11 cellular contexts compared by ENCODE assay signal in the genomic region with DNA sequence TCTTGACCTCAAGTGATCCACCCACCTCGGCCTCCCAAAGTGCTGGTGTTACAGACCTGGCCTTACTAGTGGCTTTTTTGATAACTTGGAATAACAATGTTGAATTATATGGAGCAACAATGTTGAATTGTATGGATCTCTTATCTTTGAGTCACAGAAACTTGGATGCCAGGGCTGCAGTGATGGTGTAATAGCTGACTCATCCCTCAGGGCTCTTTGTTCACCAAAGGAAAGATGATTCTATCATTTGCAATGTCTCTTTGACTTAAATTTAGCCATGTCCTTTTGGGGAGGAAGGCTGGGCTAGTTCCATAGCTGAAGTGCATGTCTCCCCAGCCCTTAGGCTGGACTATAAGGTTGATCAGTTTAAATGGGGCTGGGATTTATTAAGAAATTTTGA.
A peak's percentile ranks its signal among the peaks of the same experiment; 100 is the strongest.
DNase-seq lines count a peak whose midpoint lies in the region; ATAC-seq and TF ChIP-seq lines count a peak whose summit lies in the region.
"Had no signal": no experiment of that assay in that cellular context is flagged by ENCODE, and none has a peak within 500 bp of the region (broad histone marks: within the 10 kb centered on the region; RNA-seq: fewer than 3 reads in every experiment).

No MANE protein-coding gene starts in this region.

- peaks cover 6% of the 10 kb centered on the region for H3K4me1 Mint-ChIP-seq in MCF 10A (ENCODE audit: insufficient read depth, unreplicated experiment)

- intact Hi-C loops in MCF 10A (cut with micrococcal nuclease): no loop called here
- intact Hi-C loops in breast epithelium (cut with DNase I; ENCODE audit: low total_unique reads): no loop called here

- no peaks in the 10 kb centered on the region for H3K9me3 Mint-ChIP-seq in MCF 10A (ENCODE audit: unreplicated experiment)

- BruUV-seq in MCF 10A (replicated peaks; lab: Mats Ljungman, UMichigan): no TSS peak

- H3K9me3 ChIP-seq in breast epithelium: no peaks in the 10 kb centered on the region
- H3K9me3 ChIP-seq: right lobe of liver had no signal

- TF ChIP-seq POLR2A in breast epithelium (IDR thresholded peaks at IDR 0.05): no peak

- H3K27me3 Mint-ChIP-seq in MCF 10A (ENCODE audit: insufficient read depth, unreplicated experiment): peaks cover 4% of the 10 kb centered on the region

- CTCF ChIA-PET in MCF 10A (lab: Yijun Ruan, JAX): interaction anchor here (0.7 to 4.2 kb wide), 9 partner anchors 14 to 298 kb away, joined by 3 to 54 read pairs (median 6); no protein-coding TSS in a partner anchor

- no peaks in the 10 kb centered on the region for H3K4me1 ChIP-seq in breast epithelium
- H3K4me1 ChIP-seq: right lobe of liver had no signal

- TF ChIP-seq CTCF in MCF 10A (IDR thresholded peaks at IDR 0.05; ENCODE audit: unreplicated experiment) (no peak), breast epithelium (IDR thresholded peaks at IDR 0.05) (no peak), fibroblast of mammary gland (conservative IDR thresholded peaks at IDR 0.05; ENCODE audit: control insufficient read depth, insufficient read depth, low read depth, low read length) (no peak)

- H3K36me3 Mint-ChIP-seq in MCF 10A (ENCODE audit: insufficient read depth, unreplicated experiment): peaks cover 5% of the 10 kb centered on the region

- DNase-seq in MCF 10A (ENCODE audit: unreplicated experiment): peak; percentile 91
- DNase-seq in breast epithelium (ENCODE audit: low spot score in 2 of 2): no peak
- DNase-seq in SW 1271 (lab: John Stamatoyannopoulos, UW): peak; percentile 54 to 82
- DNase-seq in fibroblast of mammary gland (ENCODE audit: low read depth): peak; percentile 93
- no peak for DNase-seq in RPMI8226
- DNase-seq in mucosa of gallbladder (ENCODE audit: low spot score): no peak
- no peak for DNase-seq in activated CD4-positive, alpha-beta T cell treated with anti-CD3 and anti-CD28 coated beads, Interleukin-2, amount 50 U/mL, for 1 hour
- DNase-seq: left cardiac atrium, NCI-H82, right lobe of liver had no signal

- H3K27ac Mint-ChIP-seq in MCF 10A (ENCODE audit: low read depth, unreplicated experiment): peak overlapping the region; percentile 10

- no peak overlapping the region for H3K27ac ChIP-seq in breast epithelium
- H3K27ac ChIP-seq: right lobe of liver had no signal

- H3K4me3 ChIP-seq in breast epithelium (no peak overlapping the region), fibroblast of mammary gland (ENCODE audit: control insufficient read depth, low read depth, low read length) (no peak overlapping the region)
- H3K4me3 ChIP-seq: right lobe of liver had no signal

- no peak for ATAC-seq in GM19463 (IDR thresholded peaks at IDR 0.05; ENCODE audit: unreplicated experiment)

- no peak overlapping the region for H3K4me3 Mint-ChIP-seq in MCF 10A (ENCODE audit: unreplicated experiment)

- POLR2A ChIA-PET in MCF 10A (lab: Yijun Ruan, JAX): interaction anchor here (1.0 to 1.5 kb wide), 4 partner anchors 25 to 279 kb away, joined by 3 to 4 read pairs (median 4); partner anchors contain the start of gene C5orf22

- no peaks in the 10 kb centered on the region for H3K36me3 ChIP-seq in breast epithelium
- H3K36me3 ChIP-seq: right lobe of liver had no signal

- no peaks in the 10 kb centered on the region for H3K27me3 ChIP-seq in breast epithelium
- H3K27me3 ChIP-seq: right lobe of liver had no signal

Comparison
In these comparisons a context has a peak if more than half of its experiments do, and no peak if none do; other contexts are left out.
1. DNase-seq: peak in MCF 10A (single experiment), SW 1271 (2 of 2) and fibroblast of mammary gland (single experiment); none in breast epithelium (0 of 2), RPMI8226 (single experiment), mucosa of gallbladder (single experiment) and activated CD4-positive, alpha-beta T cell treated with anti-CD3 and anti-CD28 coated beads, Interleukin-2, amount 50 U/mL, for 1 hour (single experiment).